22 cellular contexts compared by ENCODE assay signal in the genomic region with DNA sequence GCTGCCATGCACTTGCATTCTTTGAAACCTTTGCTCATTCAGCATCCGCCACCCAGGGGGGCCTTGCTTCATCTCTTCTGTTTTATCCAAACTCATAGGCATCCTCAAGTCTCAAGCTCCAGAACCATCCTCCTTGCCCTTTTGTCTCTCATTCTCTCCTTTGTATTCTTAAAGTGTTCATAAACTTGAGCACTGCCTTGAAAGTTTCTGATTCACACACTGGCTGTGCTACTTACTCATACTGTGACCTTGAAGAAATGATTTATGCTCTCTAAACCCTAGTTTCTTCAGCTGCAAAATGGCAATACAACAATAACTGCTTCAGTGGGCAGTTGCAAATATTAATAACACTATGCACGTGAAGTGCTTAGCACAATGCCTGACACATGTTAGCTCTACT.
"Had no signal": no experiment of that assay in that cellular context is flagged by ENCODE, and none has a peak within 500 bp of the region (broad histone marks: within the 10 kb centered on the region; RNA-seq: fewer than 3 reads in every experiment).

No MANE protein-coding gene starts in this region.

- H3K4me1 Mint-ChIP-seq: activated B cell treated with CpG ODN at 0.5 μM for 24 hours; activated CD4-positive, alpha-beta T cell treated with anti-CD3 and anti-CD28 coated beads, Interleukin-2, amount 10 ng/mL, durations not matched to agents 24 days and 14 days; T-helper 17 cell had no signal

- H3K36me3 ChIP-seq: MG63 had no signal

- DNase-seq: activated B cell treated with CpG ODN at 0.5 μM for 24 hours; activated CD4-positive, alpha-beta T cell treated with anti-CD3 and anti-CD28 coated beads for 1 hour; activated CD4-positive, alpha-beta T cell treated with anti-CD3 and anti-CD28 coated beads, Interleukin-2, amount 10 ng/mL, durations not matched to agents 24 days and 14 days; activated CD4-positive, alpha-beta T cell treated with anti-CD3 and anti-CD28 coated beads, Interleukin-2, amount 50 U/mL, for 48 hours; activated CD8-positive, alpha-beta memory T cell treated with anti-CD3 and anti-CD28 coated beads for 24 hours; activated gamma-delta T cell; activated naive CD4-positive, alpha-beta T cell treated with anti-CD3 and anti-CD28 coated beads for 36 hours; activated T-cell treated with anti-CD3 and anti-CD28 coated beads, Interleukin-2, amount 50 U/mL, for 4 hours; cerebellar nuclear complex; MG63; MV-4-11; NCI-H1092 treated with DMSO at 0.1 percent for 48 hours; NCI-H1436; NCI-H187; NCI-H2081; NCI-H446; NCI-H524; PC-9; SHP77 treated with DMSO at 0.1 percent for 48 hours; T-helper 17 cell; T-helper 9 cell had no signal

- H3K27ac Mint-ChIP-seq: activated B cell treated with CpG ODN at 0.5 μM for 24 hours; activated CD4-positive, alpha-beta T cell treated with anti-CD3 and anti-CD28 coated beads, Interleukin-2, amount 10 ng/mL, durations not matched to agents 24 days and 14 days; activated naive CD4-positive, alpha-beta T cell treated with anti-CD3 and anti-CD28 coated beads for 36 hours; activated naive CD8-positive, alpha-beta T cell; T-helper 17 cell had no signal

- H3K4me3 Mint-ChIP-seq: activated B cell treated with CpG ODN at 0.5 μM for 24 hours; activated CD4-positive, alpha-beta T cell treated with anti-CD3 and anti-CD28 coated beads, Interleukin-2, amount 10 ng/mL, durations not matched to agents 24 days and 14 days; activated naive CD4-positive, alpha-beta T cell treated with anti-CD3 and anti-CD28 coated beads for 36 hours; activated naive CD8-positive, alpha-beta T cell; activated T-cell treated with anti-CD3 and anti-CD28 coated beads, Interleukin-2, amount 50 U/mL, for 4 hours; T-helper 17 cell had no signal

- H3K27me3 Mint-ChIP-seq: activated B cell treated with CpG ODN at 0.5 μM for 24 hours; activated CD4-positive, alpha-beta T cell treated with anti-CD3 and anti-CD28 coated beads, Interleukin-2, amount 10 ng/mL, durations not matched to agents 24 days and 14 days; activated naive CD8-positive, alpha-beta T cell; T-helper 17 cell had no signal

- H3K4me3 ChIP-seq: MG63, PC-9 had no signal

- H3K36me3 Mint-ChIP-seq: activated naive CD8-positive, alpha-beta T cell had no signal

- H3K27me3 ChIP-seq: MG63 had no signal

- H3K9me3 Mint-ChIP-seq: activated CD4-positive, alpha-beta T cell treated with anti-CD3 and anti-CD28 coated beads, Interleukin-2, amount 10 ng/mL, durations not matched to agents 24 days and 14 days; activated T-cell treated with anti-CD3 and anti-CD28 coated beads, Interleukin-2, amount 50 U/mL, for 4 hours had no signal
